Comparison of ENCODE assay signal across 31 cellular contexts in genomic region chr7:157053118-157053517, GRCh38. TPM values are rescaled to one million over a fixed set of nuclear protein-coding genes. Genes with fewer than 3 reads are reported as not detected.
"Had no signal": no experiment of that assay in that cellular context is flagged by ENCODE, and none has a peak within 500 bp of the region (broad histone marks: within the 10 kb centered on the region; RNA-seq: fewer than 3 reads in every experiment).

No MANE protein-coding gene starts in this region.

- DNase-seq: stimulated activated CD4-positive, alpha-beta T cell treated with anti-CD3 and anti-CD28 coated beads, Interleukin-2, amount 100 ng/mL, for 48 hours; stimulated activated CD4-positive, alpha-beta T cell treated with anti-CD3 and anti-CD28 coated beads, Interleukin-4, amount 100 ng/mL, for 1 hour; stimulated activated CD4-positive, alpha-beta T cell treated with anti-CD3 and anti-CD28 coated beads, Interleukin-4, amount 100 ng/mL, for 24 hours; stimulated activated CD4-positive, alpha-beta T cell treated with anti-CD3 and anti-CD28 coated beads, Interleukin-4, amount 100 ng/mL, for 4 hours; stimulated activated CD8-positive, alpha-beta memory T cell treated with anti-CD3 and anti-CD28 coated beads, Interleukin-4, amount 100 ng/mL, for 48 hours; stimulated activated naive B cell treated with anti-CD40 and anti-IgM and Interleukin-4, amounts not matched to agents 10 μg/mL and 1 μg/mL and 100 μg/mL, for 72 hours; stimulated activated naive CD4-positive, alpha-beta T cell; stimulated activated naive CD4-positive, alpha-beta T cell treated with Interleukin-2 at 50 U/mL for 16 hours; stimulated activated naive CD8-positive, alpha-beta T cell treated with anti-CD3 and anti-CD28 coated beads, Interleukin-15, amount 100 ng/mL, for 72 hours; stimulated activated naive CD8-positive, alpha-beta T cell treated with anti-CD3 and anti-CD28 coated beads, Interleukin-15, Interleukin-2, amounts not matched to agents 100 U/mL and 50 U/mL, for 24 hours; stomach; substantia nigra; testis; thyroid gland; tibial artery; transverse colon; trophoblast cell; upper lobe of left lung; upper lobe of right lung; uterus had no signal

- H3K4me3 Mint-ChIP-seq: stimulated activated effector memory CD8-positive, alpha-beta T cell treated with anti-CD3 and anti-CD28 coated beads, Interleukin-12 subunit alpha, Interleukin-12 subunit beta, amount 100 ng/mL, for 72 hours; stimulated activated memory B cell treated with anti-CD40 and anti-IgM and Interleukin-4, amounts not matched to agents 10 μg/mL and 1 μg/mL and 100 μg/mL, for 72 hours; stimulated activated naive B cell treated with anti-CD40 and anti-IgM and Interleukin-4, amounts not matched to agents 10 μg/mL and 1 μg/mL and 100 μg/mL, for 72 hours; stimulated activated naive CD8-positive, alpha-beta T cell treated with anti-CD3 and anti-CD28 coated beads, Interleukin-15, amount 100 ng/mL, for 72 hours; stimulated activated naive CD8-positive, alpha-beta T cell treated with anti-CD3 and anti-CD28 coated beads, Interleukin-15, Interleukin-2, amounts not matched to agents 100 ng/mL and 50 ng/mL, for 24 hours; type B pancreatic cell had no signal

- H3K36me3 ChIP-seq: stomach, suprapubic skin, thoracic aorta, thyroid gland, tibial artery, tibial nerve, transverse colon, upper lobe of left lung, upper lobe of right lung, uterus, vagina had no signal

- H3K4me1 ChIP-seq: stomach, suprapubic skin, testis, thyroid gland, tibial artery, tibial nerve, transverse colon, upper lobe of left lung, upper lobe of right lung, uterus, vagina had no signal

- H3K4me1 Mint-ChIP-seq: stimulated activated effector memory CD8-positive, alpha-beta T cell treated with anti-CD3 and anti-CD28 coated beads, Interleukin-12 subunit alpha, Interleukin-12 subunit beta, amount 100 ng/mL, for 72 hours; stimulated activated memory B cell treated with anti-CD40 and anti-IgM and Interleukin-4, amounts not matched to agents 10 μg/mL and 1 μg/mL and 100 μg/mL, for 72 hours; stimulated activated naive B cell treated with anti-CD40 and anti-IgM and Interleukin-4, amounts not matched to agents 10 μg/mL and 1 μg/mL and 100 μg/mL, for 72 hours; stimulated activated naive CD8-positive, alpha-beta T cell treated with anti-CD3 and anti-CD28 coated beads, Interleukin-15, amount 100 ng/mL, for 72 hours had no signal

- H3K4me3 ChIP-seq: stomach, suprapubic skin, testis, thoracic aorta, thyroid gland, tibial artery, tibial nerve, transverse colon, upper lobe of left lung, upper lobe of right lung, uterus, vagina had no signal

- H3K36me3 Mint-ChIP-seq: stimulated activated effector memory CD8-positive, alpha-beta T cell treated with anti-CD3 and anti-CD28 coated beads, Interleukin-12 subunit alpha, Interleukin-12 subunit beta, amount 100 ng/mL, for 72 hours; stimulated activated memory B cell treated with anti-CD40 and anti-IgM and Interleukin-4, amounts not matched to agents 10 μg/mL and 1 μg/mL and 100 μg/mL, for 72 hours; stimulated activated naive B cell treated with anti-CD40 and anti-IgM and Interleukin-4, amounts not matched to agents 10 μg/mL and 1 μg/mL and 100 μg/mL, for 72 hours; type B pancreatic cell had no signal

- H3K9me3 Mint-ChIP-seq: stimulated activated effector memory CD8-positive, alpha-beta T cell treated with anti-CD3 and anti-CD28 coated beads, Interleukin-12 subunit alpha, Interleukin-12 subunit beta, amount 100 ng/mL, for 72 hours; stimulated activated naive CD8-positive, alpha-beta T cell treated with anti-CD3 and anti-CD28 coated beads, Interleukin-15, Interleukin-2, amounts not matched to agents 100 ng/mL and 50 ng/mL, for 24 hours had no signal

- H3K9me3 ChIP-seq: suprapubic skin, testis, thyroid gland, upper lobe of left lung, upper lobe of right lung, vagina had no signal

- H3K27ac Mint-ChIP-seq: stimulated activated effector memory CD8-positive, alpha-beta T cell treated with anti-CD3 and anti-CD28 coated beads, Interleukin-12 subunit alpha, Interleukin-12 subunit beta, amount 100 ng/mL, for 72 hours; stimulated activated memory B cell treated with anti-CD40 and anti-IgM and Interleukin-4, amounts not matched to agents 10 μg/mL and 1 μg/mL and 100 μg/mL, for 72 hours; stimulated activated naive B cell treated with anti-CD40 and anti-IgM and Interleukin-4, amounts not matched to agents 10 μg/mL and 1 μg/mL and 100 μg/mL, for 72 hours; stimulated activated naive CD8-positive, alpha-beta T cell treated with anti-CD3 and anti-CD28 coated beads, Interleukin-15, amount 100 ng/mL, for 72 hours; stimulated activated naive CD8-positive, alpha-beta T cell treated with anti-CD3 and anti-CD28 coated beads, Interleukin-15, Interleukin-2, amounts not matched to agents 100 ng/mL and 50 ng/mL, for 24 hours; type B pancreatic cell had no signal

- H3K27ac ChIP-seq: stomach, suprapubic skin, testis, thoracic aorta, thyroid gland, tibial artery, tibial nerve, transverse colon, upper lobe of left lung, upper lobe of right lung, uterus, vagina had no signal

RNA-seq across cellular contexts. Expression of gene MNX1, which starts 42.7 kb away (rescaled TPM):
- total RNA-seq: temporal lobe, thoracic aorta, thyroid gland, tibial nerve, ureter, urinary bladder, vagina had no signal
